In the genomic region with DNA sequence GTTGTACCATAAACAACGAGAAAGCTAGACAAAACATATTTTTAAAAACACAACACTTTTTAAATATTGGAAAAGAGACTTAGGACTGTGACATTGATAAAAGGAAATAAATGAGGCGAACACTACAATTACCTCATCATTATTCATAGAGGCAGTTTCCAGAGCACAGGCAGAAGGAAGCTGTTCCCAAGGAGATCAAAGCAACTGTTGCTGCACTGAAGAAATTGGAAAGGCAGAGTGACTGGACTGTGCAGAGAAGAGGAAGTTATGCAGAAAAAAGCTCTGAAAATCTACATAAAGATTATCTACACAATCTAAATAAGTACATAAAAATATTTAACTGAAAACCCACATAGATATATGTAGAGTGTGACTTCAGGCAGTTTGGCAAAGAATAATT, we compare ENCODE assay signal across 34 cellular contexts. TPM values are rescaled to one million over a fixed set of nuclear protein-coding genes. Genes with fewer than 3 reads are reported as not detected.
"Had no signal": no experiment of that assay in that cellular context is flagged by ENCODE, and none has a peak within 500 bp of the region (broad histone marks: within the 10 kb centered on the region; RNA-seq: fewer than 3 reads in every experiment).

No MANE protein-coding gene starts in this region.

- H3K4me1 ChIP-seq: heart left ventricle, sigmoid colon, upper lobe of left lung, vagina had no signal

- H3K27me3 ChIP-seq: brain microvascular endothelial cell, heart left ventricle, neutrophil, ovary, sigmoid colon, upper lobe of left lung, vagina had no signal

- H3K4me1 Mint-ChIP-seq: immature natural killer cell; nephron; stimulated activated memory B cell treated with anti-CD40 and anti-IgM and Interleukin-4, amounts not matched to agents 10 μg/mL and 1 μg/mL and 100 μg/mL, for 72 hours; stimulated activated naive CD8-positive, alpha-beta T cell treated with anti-CD3 and anti-CD28 coated beads, Interleukin-15, amount 100 ng/mL, for 72 hours had no signal

- FAIRE-seq: small intestine had no signal

- H3K27ac ChIP-seq: brain microvascular endothelial cell, heart left ventricle, neutrophil, ovary, sigmoid colon, upper lobe of left lung, vagina had no signal

- H3K36me3 Mint-ChIP-seq: activated naive CD8-positive, alpha-beta T cell; immature natural killer cell; stimulated activated memory B cell treated with anti-CD40 and anti-IgM and Interleukin-4, amounts not matched to agents 10 μg/mL and 1 μg/mL and 100 μg/mL, for 72 hours had no signal

- H3K9me3 Mint-ChIP-seq: nephron; stimulated activated memory B cell treated with anti-CD40 and anti-IgM and Interleukin-4, amounts not matched to agents 10 μg/mL and 1 μg/mL and 100 μg/mL, for 72 hours; stimulated activated naive CD8-positive, alpha-beta T cell treated with anti-CD3 and anti-CD28 coated beads, Interleukin-15, amount 100 ng/mL, for 72 hours had no signal

- H3K4me3 Mint-ChIP-seq: activated naive CD8-positive, alpha-beta T cell; effector memory CD8-positive, alpha-beta T cell; immature natural killer cell; nephron; stimulated activated memory B cell treated with anti-CD40 and anti-IgM and Interleukin-4, amounts not matched to agents 10 μg/mL and 1 μg/mL and 100 μg/mL, for 72 hours; stimulated activated naive CD8-positive, alpha-beta T cell treated with anti-CD3 and anti-CD28 coated beads, Interleukin-15, amount 100 ng/mL, for 72 hours had no signal

- H3K36me3 ChIP-seq: brain microvascular endothelial cell, heart left ventricle, neutrophil, ovary, sigmoid colon, upper lobe of left lung, vagina had no signal

- ATAC-seq: effector memory CD8-positive, alpha-beta T cell; esophagus mucosa; heart left ventricle; left cardiac atrium; stimulated activated memory B cell treated with anti-CD40 and anti-IgM and Interleukin-4, amounts not matched to agents 10 μg/mL and 1 μg/mL and 100 μg/mL, for 72 hours; stimulated activated naive CD8-positive, alpha-beta T cell treated with anti-CD3 and anti-CD28 coated beads, Interleukin-15, amount 100 ng/mL, for 72 hours had no signal

- H3K27ac Mint-ChIP-seq: activated naive CD8-positive, alpha-beta T cell; effector memory CD8-positive, alpha-beta T cell; immature natural killer cell; nephron; progenitor cell of endocrine pancreas; stimulated activated memory B cell treated with anti-CD40 and anti-IgM and Interleukin-4, amounts not matched to agents 10 μg/mL and 1 μg/mL and 100 μg/mL, for 72 hours had no signal

- DNase-seq: activated CD4-positive, alpha-beta T cell treated with anti-CD3 and anti-CD28 coated beads for 4 hours; activated CD4-positive, alpha-beta T cell treated with anti-CD3 and anti-CD28 coated beads, Interleukin-2, amount 50 U/mL, for 48 hours; activated CD4-positive, CD25-positive, alpha-beta regulatory T cell; activated CD8-positive, alpha-beta memory T cell treated with anti-CD3 and anti-CD28 coated beads for 24 hours; activated effector memory CD4-positive, alpha-beta T cell treated with Interleukin-2 at 50 U/mL for 16 hours; activated naive CD4-positive, alpha-beta T cell treated with Interleukin-2 at 50 U/mL for 16 hours; brain microvascular endothelial cell; cortex of kidney; effector memory CD8-positive, alpha-beta T cell; foreskin fibroblast; heart left ventricle; hypothalamus; immature natural killer cell; left cardiac atrium; mammary epithelial cell; ovary; sigmoid colon; small intestine; stimulated activated CD4-positive, alpha-beta T cell treated with anti-CD3 and anti-CD28 coated beads, Interleukin-4, amount 100 ng/mL, for 4 hours; stimulated activated CD8-positive, alpha-beta memory T cell treated with anti-CD3 and anti-CD28 coated beads, Interleukin-4, amount 100 ng/mL, for 48 hours; stimulated activated naive CD8-positive, alpha-beta T cell treated with anti-CD3 and anti-CD28 coated beads, Interleukin-15, amount 100 ng/mL, for 72 hours; substantia nigra; upper lobe of left lung had no signal

- H3K4me3 ChIP-seq: heart left ventricle, ovary, sigmoid colon, upper lobe of left lung, vagina had no signal

- H3K27me3 Mint-ChIP-seq: progenitor cell of endocrine pancreas; stimulated activated memory B cell treated with anti-CD40 and anti-IgM and Interleukin-4, amounts not matched to agents 10 μg/mL and 1 μg/mL and 100 μg/mL, for 72 hours had no signal

- H3K9me3 ChIP-seq: heart left ventricle, neutrophil, ovary, sigmoid colon, upper lobe of left lung, vagina had no signal

RNA-seq across cellular contexts. Expression of a gene that starts 32.8 kb away (rescaled TPM):
- total RNA-seq: cardiac septum; chondrocyte; left cardiac atrium; mammary epithelial cell; T-helper 1 cell treated with Interleukin-12 subunit alpha and Interleukin-12 subunit beta and Interleukin-4 antibody, amounts not matched to agents 30 ng/mL and 1 ng/mL, for 36 hours had no signal
- polyA plus RNA-seq: heart left ventricle, immature natural killer cell, liver, mammary epithelial cell had no signal
